In genomic region chr10:23818484-23818883, GRCh38 we compare ENCODE assay signal across 20 cellular contexts.
"Had no signal": no experiment of that assay in that cellular context is flagged by ENCODE, and none has a peak within 500 bp of the region (broad histone marks: within the 10 kb centered on the region; RNA-seq: fewer than 3 reads in every experiment).

No MANE protein-coding gene starts in this region.

- H3K27ac Mint-ChIP-seq: activated CD4-positive, alpha-beta memory T cell treated with anti-CD3 and anti-CD28 coated beads, Interleukin-2, amount 10 ng/mL, durations not matched to agents 7 days and 5 days; activated CD4-positive, alpha-beta T cell treated with anti-CD3 and anti-CD28 coated beads for 36 hours; activated CD8-positive, alpha-beta memory T cell treated with anti-CD3 and anti-CD28 coated beads, Interleukin-2, amount 10 ng/mL, durations not matched to agents 7 days and 5 days; activated naive CD8-positive, alpha-beta T cell treated with anti-CD3 and anti-CD28 coated beads for 36 hours; activated T-helper 17 cell treated with anti-CD3 and anti-CD28 coated beads, Interleukin-2, amount 50 U/mL, for 72 hours; dendritic cell treated with granulocyte-macrophage colony-stimulating factor and Interleukin-4, amounts not matched to agents 40 ng/mL and 50 ng/mL, for 4 days; T-helper 1 cell treated with Interleukin-12 subunit alpha and Interleukin-12 subunit beta and Interleukin-4 antibody, amounts not matched to agents 30 μg/mL and 1 μg/mL, for 36 hours had no signal

- H3K4me3 Mint-ChIP-seq: activated CD4-positive, alpha-beta memory T cell treated with anti-CD3 and anti-CD28 coated beads, Interleukin-2, amount 10 ng/mL, durations not matched to agents 7 days and 5 days; activated CD4-positive, alpha-beta T cell treated with anti-CD3 and anti-CD28 coated beads for 36 hours; activated CD8-positive, alpha-beta memory T cell treated with anti-CD3 and anti-CD28 coated beads, Interleukin-2, amount 10 ng/mL, durations not matched to agents 7 days and 5 days; activated naive CD8-positive, alpha-beta T cell treated with anti-CD3 and anti-CD28 coated beads for 36 hours; activated T-helper 17 cell treated with anti-CD3 and anti-CD28 coated beads, Interleukin-2, amount 50 U/mL, for 72 hours; dendritic cell treated with granulocyte-macrophage colony-stimulating factor and Interleukin-4, amounts not matched to agents 40 ng/mL and 50 ng/mL, for 4 days; T-helper 1 cell treated with Interleukin-12 subunit alpha and Interleukin-12 subunit beta and Interleukin-4 antibody, amounts not matched to agents 30 μg/mL and 1 μg/mL, for 36 hours had no signal

- H3K4me1 Mint-ChIP-seq: activated CD4-positive, alpha-beta memory T cell treated with anti-CD3 and anti-CD28 coated beads, Interleukin-2, amount 10 ng/mL, durations not matched to agents 7 days and 5 days; activated CD4-positive, alpha-beta T cell treated with anti-CD3 and anti-CD28 coated beads for 36 hours; activated CD8-positive, alpha-beta memory T cell treated with anti-CD3 and anti-CD28 coated beads, Interleukin-2, amount 10 ng/mL, durations not matched to agents 7 days and 5 days; activated naive CD8-positive, alpha-beta T cell treated with anti-CD3 and anti-CD28 coated beads for 36 hours; activated T-helper 17 cell treated with anti-CD3 and anti-CD28 coated beads, Interleukin-2, amount 50 U/mL, for 72 hours had no signal

- H3K9me3 Mint-ChIP-seq: activated CD4-positive, alpha-beta memory T cell treated with anti-CD3 and anti-CD28 coated beads, Interleukin-2, amount 10 ng/mL, durations not matched to agents 7 days and 5 days; activated naive CD8-positive, alpha-beta T cell treated with anti-CD3 and anti-CD28 coated beads for 36 hours; activated T-helper 17 cell treated with anti-CD3 and anti-CD28 coated beads, Interleukin-2, amount 50 U/mL, for 72 hours; dendritic cell treated with granulocyte-macrophage colony-stimulating factor and Interleukin-4, amounts not matched to agents 40 ng/mL and 50 ng/mL, for 4 days; T-helper 1 cell treated with Interleukin-12 subunit alpha and Interleukin-12 subunit beta and Interleukin-4 antibody, amounts not matched to agents 30 μg/mL and 1 μg/mL, for 36 hours had no signal

- H3K27me3 Mint-ChIP-seq: activated CD4-positive, alpha-beta memory T cell treated with anti-CD3 and anti-CD28 coated beads, Interleukin-2, amount 10 ng/mL, durations not matched to agents 7 days and 5 days; activated CD4-positive, alpha-beta T cell treated with anti-CD3 and anti-CD28 coated beads for 36 hours; activated CD8-positive, alpha-beta memory T cell treated with anti-CD3 and anti-CD28 coated beads, Interleukin-2, amount 10 ng/mL, durations not matched to agents 7 days and 5 days; activated naive CD8-positive, alpha-beta T cell treated with anti-CD3 and anti-CD28 coated beads for 36 hours; dendritic cell treated with granulocyte-macrophage colony-stimulating factor and Interleukin-4, amounts not matched to agents 40 ng/mL and 50 ng/mL, for 4 days had no signal

- H3K4me1 ChIP-seq: psoas muscle, tibial nerve had no signal

- ATAC-seq: activated CD4-positive, alpha-beta T cell treated with anti-CD3 and anti-CD28 coated beads for 36 hours; activated CD8-positive, alpha-beta memory T cell treated with anti-CD3 and anti-CD28 coated beads, Interleukin-2, amount 10 ng/mL, durations not matched to agents 7 days and 5 days; activated T-helper 17 cell treated with anti-CD3 and anti-CD28 coated beads, Interleukin-2, amount 50 U/mL, for 72 hours; psoas muscle; right cardiac atrium; stimulated activated naive CD8-positive, alpha-beta T cell treated with anti-CD3 and anti-CD28 coated beads, Interleukin-15, Interleukin-2, amounts not matched to agents 100 U/mL and 50 U/mL, for 24 hours had no signal

- H3K27ac ChIP-seq: cardiac muscle cell, left ventricle myocardium inferior, ovary, psoas muscle, tibial nerve had no signal

- H3K27me3 ChIP-seq: cardiac muscle cell, tibial nerve had no signal

- H3K36me3 Mint-ChIP-seq: activated CD8-positive, alpha-beta memory T cell treated with anti-CD3 and anti-CD28 coated beads, Interleukin-2, amount 10 ng/mL, durations not matched to agents 7 days and 5 days; activated naive CD8-positive, alpha-beta T cell treated with anti-CD3 and anti-CD28 coated beads for 36 hours had no signal

- H3K4me3 ChIP-seq: cardiac muscle cell, left ventricle myocardium inferior, ovary, psoas muscle, tibial nerve had no signal

- DNase-seq: activated CD4-positive, alpha-beta memory T cell treated with anti-CD3 and anti-CD28 coated beads, Interleukin-2, amount 10 ng/mL, durations not matched to agents 7 days and 5 days; activated CD4-positive, alpha-beta T cell treated with anti-CD3 and anti-CD28 coated beads for 36 hours; activated CD8-positive, alpha-beta memory T cell treated with anti-CD3 and anti-CD28 coated beads, Interleukin-2, amount 10 ng/mL, durations not matched to agents 7 days and 5 days; activated naive CD4-positive, alpha-beta T cell; activated naive CD8-positive, alpha-beta T cell treated with anti-CD3 and anti-CD28 coated beads for 36 hours; amniotic stem cell; effector memory CD4-positive, alpha-beta T cell; left ventricle myocardium inferior; mammary epithelial cell; ovary; psoas muscle; right cardiac atrium; stimulated activated CD4-positive, alpha-beta T cell treated with anti-CD3 and anti-CD28 coated beads, Interleukin-2, amount 100 ng/mL, for 24 hours; stimulated activated naive CD8-positive, alpha-beta T cell treated with anti-CD3 and anti-CD28 coated beads, Interleukin-15, Interleukin-2, amounts not matched to agents 100 U/mL and 50 U/mL, for 24 hours; substantia nigra had no signal

- H3K36me3 ChIP-seq: cardiac muscle cell, left ventricle myocardium inferior, ovary, tibial nerve had no signal

- H3K9me3 ChIP-seq: left ventricle myocardium inferior, ovary, psoas muscle, tibial nerve had no signal
